14 cellular contexts compared by ENCODE assay signal in genomic region chr4:112956458-112956857, GRCh38.
"Had no signal": no experiment of that assay in that cellular context is flagged by ENCODE, and none has a peak within 500 bp of the region (broad histone marks: within the 10 kb centered on the region; RNA-seq: fewer than 3 reads in every experiment).

No MANE protein-coding gene starts in this region.

- DNase-seq: activated B cell treated with CpG ODN at 0.5 μM for 24 hours; activated CD4-positive, alpha-beta T cell treated with anti-CD3 and anti-CD28 coated beads, Interleukin-2, amount 10 ng/mL, durations not matched to agents 7 days and 5 days; amniotic stem cell; heart left ventricle; left ventricle myocardium inferior; mesenchymal stem cell; nephron progenitor cell; pancreas; retina; stimulated activated CD4-positive, alpha-beta T cell treated with anti-CD3 and anti-CD28 coated beads, Interleukin-15, amount 100 ng/mL, for 24 hours; stimulated activated CD4-positive, alpha-beta T cell treated with anti-CD3 and anti-CD28 coated beads, Interleukin-4, amount 100 ng/mL, for 4 hours; stimulated activated naive CD8-positive, alpha-beta T cell treated with anti-CD3 and anti-CD28 coated beads, Interleukin-15, amount 100 ng/mL, for 72 hours; thyroid gland had no signal

- H3K27ac ChIP-seq: heart left ventricle, left ventricle myocardium inferior, pancreas, thyroid gland had no signal

- ATAC-seq: activated naive CD4-positive, alpha-beta T cell treated with anti-CD3 and anti-CD28 coated beads, Interleukin-2, amount 50 U/mL, for 72 hours; heart left ventricle; pancreas; stimulated activated naive CD8-positive, alpha-beta T cell treated with anti-CD3 and anti-CD28 coated beads, Interleukin-15, amount 100 ng/mL, for 72 hours had no signal

- H3K36me3 ChIP-seq: heart left ventricle, left ventricle myocardium inferior, pancreas, thyroid gland had no signal

- H3K4me3 ChIP-seq: heart left ventricle, left ventricle myocardium inferior, pancreas, thyroid gland had no signal

- H3K9me3 ChIP-seq: heart left ventricle, left ventricle myocardium inferior, pancreas, thyroid gland had no signal

- H3K27me3 ChIP-seq: heart left ventricle, thyroid gland had no signal
